22 cellular contexts compared by ENCODE assay signal in genomic region chr11:120869516-120870011, GRCh38.
DNase-seq lines count a peak whose midpoint lies in the region; ATAC-seq, FAIRE-seq and TF ChIP-seq lines count a peak whose summit lies in the region.
"Had no signal": no experiment of that assay in that cellular context is flagged by ENCODE, and none has a peak within 500 bp of the region (broad histone marks: within the 10 kb centered on the region; RNA-seq: fewer than 3 reads in every experiment).

No MANE protein-coding gene starts in this region.

- no peaks in the 10 kb centered on the region for H3K9me3 Mint-ChIP-seq in activated naive CD4-positive, alpha-beta T cell treated with anti-CD3 and anti-CD28 coated beads, Interleukin-2, amount 10 ng/mL, durations not matched to agents 7 days and 5 days
- H3K9me3 Mint-ChIP-seq: activated T-cell treated with anti-CD3 and anti-CD28 coated beads, Interleukin-2, amount 50 U/mL, for 24 hours had no signal

- no peaks in the 10 kb centered on the region for H3K36me3 Mint-ChIP-seq in activated naive CD4-positive, alpha-beta T cell treated with anti-CD3 and anti-CD28 coated beads, Interleukin-2, amount 10 ng/mL, durations not matched to agents 7 days and 5 days

- TF ChIP-seq POLR2A in NB4 (IDR thresholded peaks at IDR 0.05; ENCODE audit: extremely low read depth, insufficient read length) = no peak

- no peak overlapping the region for H2AFZ ChIP-seq in Karpas-422 (ENCODE audit: low read length)

- H3K4me2 ChIP-seq in Karpas-422 (ENCODE audit: low read depth, low read length, poor library complexity, severe bottlenecking) = no peak overlapping the region

- H3K4me1 ChIP-seq in Karpas-422 (ENCODE audit: low read length) = no peaks in the 10 kb centered on the region
- H3K4me1 ChIP-seq: upper lobe of left lung had no signal

- no peak overlapping the region for H3K4me3 Mint-ChIP-seq in activated naive CD4-positive, alpha-beta T cell treated with anti-CD3 and anti-CD28 coated beads, Interleukin-2, amount 10 ng/mL, durations not matched to agents 7 days and 5 days
- H3K4me3 Mint-ChIP-seq: activated CD8-positive, alpha-beta T cell treated with anti-CD3 and anti-CD28 coated beads, Interleukin-2, amount 10 ng/mL, durations not matched to agents 7 days and 5 days; activated T-cell treated with anti-CD3 and anti-CD28 coated beads, Interleukin-2, amount 50 U/mL, for 24 hours had no signal

- no peaks in the 10 kb centered on the region for H3K9me2 ChIP-seq in Karpas-422 (replicated peaks; ENCODE audit: insufficient read depth, low read length)

- no peaks in the 10 kb centered on the region for H3K9me3 ChIP-seq in Karpas-422 (ENCODE audit: low read length)
- H3K9me3 ChIP-seq: upper lobe of left lung had no signal

- H3K9ac ChIP-seq in Karpas-422 (ENCODE audit: low read length) = no peak overlapping the region

- CTCF ChIA-PET in activated naive CD4-positive, alpha-beta T cell treated with anti-CD3 and anti-CD28 coated beads, Interleukin-2, amount 10 ng/mL, durations not matched to agents 7 days and 5 days (lab: Charles Lee) = no interaction called here

- peaks cover 10% of the 10 kb centered on the region for H3K27me3 Mint-ChIP-seq in activated naive CD4-positive, alpha-beta T cell treated with anti-CD3 and anti-CD28 coated beads, Interleukin-2, amount 10 ng/mL, durations not matched to agents 7 days and 5 days

- no peaks in the 10 kb centered on the region for H3K27me3 ChIP-seq in Karpas-422 (ENCODE audit: low read length)
- H3K27me3 ChIP-seq: upper lobe of left lung had no signal

- no peaks in the 10 kb centered on the region for H3K79me2 ChIP-seq in Karpas-422 (ENCODE audit: low read length)

- H3K27ac Mint-ChIP-seq in activated naive CD4-positive, alpha-beta T cell treated with anti-CD3 and anti-CD28 coated beads, Interleukin-2, amount 10 ng/mL, durations not matched to agents 7 days and 5 days = no peak overlapping the region
- H3K27ac Mint-ChIP-seq: activated CD8-positive, alpha-beta T cell treated with anti-CD3 and anti-CD28 coated beads, Interleukin-2, amount 10 ng/mL, durations not matched to agents 7 days and 5 days; activated T-cell treated with anti-CD3 and anti-CD28 coated beads, Interleukin-2, amount 50 U/mL, for 24 hours had no signal

- no peaks in the 10 kb centered on the region for H4K20me1 ChIP-seq in Karpas-422 (ENCODE audit: insufficient read depth, low read depth, low read length)

- no peaks in the 10 kb centered on the region for H3K36me3 ChIP-seq in Karpas-422 (ENCODE audit: insufficient read depth, low read length)
- H3K36me3 ChIP-seq: upper lobe of left lung had no signal

- TF ChIP-seq CTCF in NB4 (IDR thresholded peaks at IDR 0.05; ENCODE audit: low read depth, low read length) (no peak), D721Med (IDR thresholded peaks at IDR 0.05; ENCODE audit: insufficient read depth, missing control alignments) (no peak)

- peak; percentile 21 for DNase-seq in AG08395 (ENCODE audit: low spot score)
- peak; percentile 14 for DNase-seq in NB4 (ENCODE audit: low read depth)
- DNase-seq in activated naive CD4-positive, alpha-beta T cell treated with anti-CD3 and anti-CD28 coated beads, Interleukin-2, amount 10 ng/mL, durations not matched to agents 7 days and 5 days = no peak
- no peak for DNase-seq in D721Med (ENCODE audit: insufficient read length, low spot score)
- DNase-seq in inferior parietal cortex (ENCODE audit: extremely low spot score) = no peak
- no peak for DNase-seq in Karpas-422
- DNase-seq: activated CD4-positive, CD25-positive, alpha-beta regulatory T cell treated with anti-CD3 and anti-CD28 coated beads, Interleukin-2, amount 50 U/mL, for 72 hours; activated CD8-positive, alpha-beta T cell treated with anti-CD3 and anti-CD28 coated beads, Interleukin-2, amount 10 ng/mL, durations not matched to agents 7 days and 5 days; activated naive CD4-positive, alpha-beta T cell treated with anti-CD3 and anti-CD28 coated beads, Interleukin-2, amount 50 U/mL, for 16 hours; activated T-cell treated with anti-CD3 and anti-CD28 coated beads, Interleukin-2, amount 50 U/mL, for 24 hours; AML-193; COR-L47; dermis blood vessel endothelial cell; left ventricle myocardium superior; NCI-H1417; NCI-H524 treated with DMSO at 0.1 percent for 48 hours; stimulated activated CD4-positive, alpha-beta T cell treated with anti-CD3 and anti-CD28 coated beads, Interleukin-4, amount 100 ng/mL, for 4 hours; upper lobe of left lung had no signal

- FAIRE-seq in D721Med (lab: Jason Lieb, UNC) = no peak
- FAIRE-seq: endothelial cell of umbilical vein had no signal

- no peak overlapping the region for H3K4me3 ChIP-seq in NB4 (ENCODE audit: low read depth, low read length)
- H3K4me3 ChIP-seq in Karpas-422 (ENCODE audit: low read length) = no peak overlapping the region
- H3K4me3 ChIP-seq: upper lobe of left lung had no signal

- ATAC-seq in GM19043 (IDR thresholded peaks at IDR 0.05; ENCODE audit: low read depth, unreplicated experiment) = peak; percentile 62
- ATAC-seq in HG02759 (IDR thresholded peaks at IDR 0.05; ENCODE audit: unreplicated experiment) = peak; percentile 39
- ATAC-seq: activated CD8-positive, alpha-beta T cell treated with anti-CD3 and anti-CD28 coated beads, Interleukin-2, amount 10 ng/mL, durations not matched to agents 7 days and 5 days; left ventricle myocardium superior had no signal

- no peak overlapping the region for H3K27ac ChIP-seq in Karpas-422 (ENCODE audit: low read length)
- H3K27ac ChIP-seq: 22Rv1, upper lobe of left lung had no signal

- no peaks in the 10 kb centered on the region for H3K4me1 Mint-ChIP-seq in activated naive CD4-positive, alpha-beta T cell treated with anti-CD3 and anti-CD28 coated beads, Interleukin-2, amount 10 ng/mL, durations not matched to agents 7 days and 5 days

Comparison
In these comparisons a context has a peak if more than half of its experiments do, and no peak if none do; other contexts are left out.
1. DNase-seq: peak in AG08395 (single experiment) and NB4 (single experiment); none in activated naive CD4-positive, alpha-beta T cell treated with anti-CD3 and anti-CD28 coated beads, Interleukin-2, amount 10 ng/mL, durations not matched to agents 7 days and 5 days (single experiment), D721Med (single experiment), inferior parietal cortex (single experiment) and Karpas-422 (single experiment).